11 cellular contexts compared by ENCODE assay signal in the genomic region with DNA sequence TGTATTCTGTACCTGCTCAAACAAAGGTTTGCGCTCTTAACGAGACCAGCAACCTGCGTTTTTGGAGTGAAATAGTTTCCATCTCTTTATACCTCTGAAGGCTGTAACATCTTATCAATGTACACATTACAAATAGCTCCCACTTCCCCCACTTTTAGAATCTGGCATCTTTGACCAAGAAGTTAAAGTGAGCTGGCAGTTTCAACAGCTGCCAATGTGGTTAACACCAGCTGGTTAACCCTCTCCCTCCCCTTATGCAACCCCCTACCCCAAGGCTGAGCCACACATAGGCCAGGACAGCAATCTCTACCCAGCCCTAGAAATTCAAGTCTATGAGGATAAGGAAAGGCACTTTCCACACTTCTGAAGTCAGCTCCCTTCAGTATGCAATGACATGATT. TPM values are rescaled to one million over a fixed set of nuclear protein-coding genes. Genes with fewer than 3 reads are reported as not detected.
DNase-seq lines count a peak whose midpoint lies in the region; TF ChIP-seq lines count a peak whose summit lies in the region.
"Had no signal": no experiment of that assay in that cellular context is flagged by ENCODE, and none has a peak within 500 bp of the region (broad histone marks: within the 10 kb centered on the region; RNA-seq: fewer than 3 reads in every experiment).

No MANE protein-coding gene starts in this region.

- no peak overlapping the region for H3K27ac ChIP-seq in mesenchymal stem cell (ENCODE audit: low read length, poor library complexity, severe bottlenecking)
- H3K27ac ChIP-seq in stomach = peak overlapping the region in 1 of 5 donors; percentile 15

- peaks cover 5% of the 10 kb centered on the region for H3K79me1 ChIP-seq in mesenchymal stem cell (replicated peaks; ENCODE audit: low read length, poor library complexity, severe bottlenecking)

- H3K4me3 ChIP-seq in mesenchymal stem cell (ENCODE audit: insufficient read depth in 1 of 2, low read depth in 1 of 2, low read length in 2 of 2) (peak overlapping the region in 1 of 2 experiments; percentile 83), stomach (no peak overlapping the region)

- TF ChIP-seq EP300 in stomach (IDR thresholded peaks at IDR 0.05) = no peak

- intact Hi-C loops in stomach (cut with DNase I; ENCODE audit: low total_unique reads) = no loop called here

- H3K9me3 ChIP-seq in mesenchymal stem cell (ENCODE audit: control insufficient read depth, low read length) = no peaks in the 10 kb centered on the region
- no peaks in the 10 kb centered on the region for H3K9me3 ChIP-seq in stomach

- peak overlapping the region; percentile 56 for H2AK5ac ChIP-seq in mesenchymal stem cell (ENCODE audit: low read length, severe bottlenecking)

- no peak overlapping the region for H2BK120ac ChIP-seq in mesenchymal stem cell (ENCODE audit: low read depth, low read length)

- no peak overlapping the region for H3K14ac ChIP-seq in mesenchymal stem cell (ENCODE audit: low read length in 2 of 2)

- H2BK5ac ChIP-seq in mesenchymal stem cell (ENCODE audit: low read depth, low read length, poor library complexity, severe bottlenecking) = no peak overlapping the region

- H3K9me3 Mint-ChIP-seq in IgD-negative memory B cell = no peaks in the 10 kb centered on the region

- H3K4me2 ChIP-seq in mesenchymal stem cell (ENCODE audit: low read length, poor library complexity, severe bottlenecking) = no peak overlapping the region

- H3K4me1 ChIP-seq in mesenchymal stem cell (ENCODE audit: control insufficient read depth, insufficient read depth, low read depth, low read length) (peaks cover 6% of the 10 kb centered on the region), stomach (peaks cover 12 to 33% (median 23%) of the 10 kb centered on the region in 4 donors)

- no peak overlapping the region for H3K18ac ChIP-seq in mesenchymal stem cell (ENCODE audit: low read depth in 1 of 2, low read length in 2 of 2)

- no peak overlapping the region for H4K8ac ChIP-seq in mesenchymal stem cell (ENCODE audit: low read length)

- H3K27me3 Mint-ChIP-seq in IgD-negative memory B cell = no peaks in the 10 kb centered on the region

- DNase-seq in CD1c-positive myeloid dendritic cell (ENCODE audit: extremely low spot score) (peak; percentile 47), SIG-M5 treated with dmso at 0.1 percent for 504 hours (lab: John Stamatoyannopoulos, UW; ENCODE audit: unreplicated experiment) (peak; percentile 74), mesenchymal stem cell (no peak), SHP77 (lab: John Stamatoyannopoulos, UW) (no peak), stomach (no peak), RKO (ENCODE audit: low spot score) (no peak)
- DNase-seq in central memory CD4-positive, alpha-beta T cell = no peak
- DNase-seq: cerebellar nuclear complex, left ventricle myocardium superior, NCI-H1105 treated with DMSO at 0.1 percent for 48 hours had no signal

- H4K91ac ChIP-seq in mesenchymal stem cell (ENCODE audit: low read length) = no peak overlapping the region

- 94% methylated on average over 3 of the region's 3 CpGs for WGBS in mesenchymal stem cell
- 32 to 56% (median 46%) methylated on average over 3 of the region's 3 CpGs for WGBS in stomach, 5 donors

- H2BK12ac ChIP-seq in mesenchymal stem cell (ENCODE audit: low read length in 2 of 2) = no peak overlapping the region

- H3K36me3 ChIP-seq in mesenchymal stem cell (ENCODE audit: control insufficient read depth in 1 of 2, insufficient read depth in 2 of 2, low read depth in 1 of 2, low read length in 2 of 2) (peaks cover 0 to 18% of the 10 kb centered on the region in 2 experiments), stomach (no peaks in the 10 kb centered on the region)

- no peak overlapping the region for H3K4ac ChIP-seq in mesenchymal stem cell (ENCODE audit: low read depth in 1 of 2, low read length in 2 of 2)

- H2BK15ac ChIP-seq in mesenchymal stem cell (ENCODE audit: low read depth, poor library complexity, severe bottlenecking) = no peak overlapping the region

- H3K23ac ChIP-seq in mesenchymal stem cell (ENCODE audit: low read length in 2 of 2) = no peak overlapping the region

- peak overlapping the region; percentile 97 for H3K9ac ChIP-seq in mesenchymal stem cell (ENCODE audit: low read length)

- TF ChIP-seq POLR2A in stomach (IDR thresholded peaks at IDR 0.05) = no peak

- H3K4me3 Mint-ChIP-seq in IgD-negative memory B cell = peak overlapping the region in 3 of 4 donors; percentile 84 to 99 (median 96)

- peak overlapping the region; percentile 14 to 99 (median 92) for H3K27ac Mint-ChIP-seq in IgD-negative memory B cell

- H3K36me3 Mint-ChIP-seq in IgD-negative memory B cell = no peaks in the 10 kb centered on the region

- no peaks in the 10 kb centered on the region for H3K27me3 ChIP-seq in mesenchymal stem cell (ENCODE audit: control insufficient read depth in 1 of 2, insufficient read depth in 1 of 2, low read length in 2 of 2)
- no peaks in the 10 kb centered on the region for H3K27me3 ChIP-seq in stomach

- no peak for TF ChIP-seq CTCF in stomach (IDR thresholded peaks at IDR 0.05)

- H3K4me1 Mint-ChIP-seq in IgD-negative memory B cell = peaks cover 52 to 71% (median 69%) of the 10 kb centered on the region in 3 donors

- no peak overlapping the region for H2AFZ ChIP-seq in mesenchymal stem cell (ENCODE audit: low read depth, low read length)

RNA-seq across cellular contexts. Expression of a gene that starts 2.2 kb away (rescaled TPM):
- polyA plus RNA-seq in IgD-negative memory B cell = 14.6 TPM
- polyA plus RNA-seq in mesenchymal stem cell (2013, experiment 1 of 2) = 18.5 TPM
- 16.0 TPM for polyA plus RNA-seq in mesenchymal stem cell (2013, experiment 2 of 2)
- total RNA-seq in stomach = 10 to 100 TPM in 2 of 5 donors, 1 to 10 TPM in 3; 2.0 to 11.9 (median 9.3) TPM
- 1 to 10 TPM; 2.9 to 7.2 (median 5.7) TPM for polyA plus RNA-seq in stomach

Comparison
In these comparisons a context has a peak if more than half of its experiments do, and no peak if none do; other contexts are left out.
1. DNase-seq: peak in CD1c-positive myeloid dendritic cell (single experiment) and SIG-M5 treated with dmso at 0.1 percent for 504 hours (single experiment); none in mesenchymal stem cell (single experiment), SHP77 (0 of 2), central memory CD4-positive, alpha-beta T cell (single experiment), stomach (single experiment) and RKO (single experiment).